Comparison of ENCODE assay signal across 1 cellular context in genomic region chr1:67500413-67500959, GRCh38.
TF ChIP-seq lines count a peak whose summit lies in the region.

No MANE protein-coding gene starts in this region.

TF ChIP-seq in HepG2, 621 proteins besides CTCF, POLR2A, EP300 and RAD21 (continued from another document and continues in another):
- TF ChIP-seq KIAA2018 (CRISPR knock-in tag; IDR thresholded peaks at IDR 0.05; ENCODE audit: borderline replicate concordance) (no peak), CHCHD3 (CRISPR knock-in tag; IDR thresholded peaks at IDR 0.05) (no peak), TGIF2 (CRISPR knock-in tag; IDR thresholded peaks at IDR 0.05) (no peak), XBP1 (CRISPR knock-in tag; IDR thresholded peaks at IDR 0.05) (0 out of 2 replicates have a peak, but pooled peaks have one; percentile 76), ZFP36L1 (CRISPR knock-in tag; IDR thresholded peaks at IDR 0.05) (no peak), CREBL2 (CRISPR knock-in tag; IDR thresholded peaks at IDR 0.05; ENCODE audit: borderline replicate concordance) (no peak), ZMYM3 (CRISPR knock-in tag; IDR thresholded peaks at IDR 0.05) (peak; percentile 55; the same call in 1 of the 2 replicates), ZNF841 (CRISPR knock-in tag; IDR thresholded peaks at IDR 0.05; ENCODE audit: borderline replicate concordance) (no peak), ZNF780A (CRISPR knock-in tag; IDR thresholded peaks at IDR 0.05) (no peak), TCF7 (IDR thresholded peaks at IDR 0.05; ENCODE audit: low read depth) (no peak), PAXIP1 (CRISPR knock-in tag; conservative IDR thresholded peaks at IDR 0.05) (no peak), HCFC1 (IDR thresholded peaks at IDR 0.05; ENCODE audit: low read depth, low read length) (no peak), SIN3A (IDR thresholded peaks at IDR 0.05; ENCODE audit: borderline replicate concordance, low read depth, low read length) (no peak), ZSCAN30 (CRISPR knock-in tag; IDR thresholded peaks at IDR 0.05) (no peak), ZNF557 (CRISPR knock-in tag; IDR thresholded peaks at IDR 0.05) (no peak), BRF2 (CRISPR knock-in tag; IDR thresholded peaks at IDR 0.05) (no peak), ZNF446 (CRISPR knock-in tag; IDR thresholded peaks at IDR 0.05) (no peak)
- TF ChIP-seq, protein P1, sequence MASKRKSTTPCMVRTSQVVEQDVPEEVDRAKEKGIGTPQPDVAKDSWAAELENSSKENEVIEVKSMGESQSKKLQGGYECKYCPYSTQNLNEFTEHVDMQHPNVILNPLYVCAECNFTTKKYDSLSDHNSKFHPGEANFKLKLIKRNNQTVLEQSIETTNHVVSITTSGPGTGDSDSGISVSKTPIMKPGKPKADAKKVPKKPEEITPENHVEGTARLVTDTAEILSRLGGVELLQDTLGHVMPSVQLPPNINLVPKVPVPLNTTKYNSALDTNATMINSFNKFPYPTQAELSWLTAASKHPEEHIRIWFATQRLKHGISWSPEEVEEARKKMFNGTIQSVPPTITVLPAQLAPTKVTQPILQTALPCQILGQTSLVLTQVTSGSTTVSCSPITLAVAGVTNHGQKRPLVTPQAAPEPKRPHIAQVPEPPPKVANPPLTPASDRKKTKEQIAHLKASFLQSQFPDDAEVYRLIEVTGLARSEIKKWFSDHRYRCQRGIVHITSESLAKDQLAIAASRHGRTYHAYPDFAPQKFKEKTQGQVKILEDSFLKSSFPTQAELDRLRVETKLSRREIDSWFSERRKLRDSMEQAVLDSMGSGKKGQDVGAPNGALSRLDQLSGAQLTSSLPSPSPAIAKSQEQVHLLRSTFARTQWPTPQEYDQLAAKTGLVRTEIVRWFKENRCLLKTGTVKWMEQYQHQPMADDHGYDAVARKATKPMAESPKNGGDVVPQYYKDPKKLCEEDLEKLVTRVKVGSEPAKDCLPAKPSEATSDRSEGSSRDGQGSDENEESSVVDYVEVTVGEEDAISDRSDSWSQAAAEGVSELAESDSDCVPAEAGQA (IDR thresholded peaks at IDR 0.05; ENCODE audit: low read depth): no peak
- TF ChIP-seq, protein P1 (CRISPR knock-in tag; IDR thresholded peaks at IDR 0.05; ENCODE audit: borderline replicate concordance): no peak
- TF ChIP-seq, protein P2, sequence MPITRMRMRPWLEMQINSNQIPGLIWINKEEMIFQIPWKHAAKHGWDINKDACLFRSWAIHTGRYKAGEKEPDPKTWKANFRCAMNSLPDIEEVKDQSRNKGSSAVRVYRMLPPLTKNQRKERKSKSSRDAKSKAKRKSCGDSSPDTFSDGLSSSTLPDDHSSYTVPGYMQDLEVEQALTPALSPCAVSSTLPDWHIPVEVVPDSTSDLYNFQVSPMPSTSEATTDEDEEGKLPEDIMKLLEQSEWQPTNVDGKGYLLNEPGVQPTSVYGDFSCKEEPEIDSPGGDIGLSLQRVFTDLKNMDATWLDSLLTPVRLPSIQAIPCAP (CRISPR knock-in tag; IDR thresholded peaks at IDR 0.05; ENCODE audit: low read depth): no peak
- TF ChIP-seq, protein P3, sequence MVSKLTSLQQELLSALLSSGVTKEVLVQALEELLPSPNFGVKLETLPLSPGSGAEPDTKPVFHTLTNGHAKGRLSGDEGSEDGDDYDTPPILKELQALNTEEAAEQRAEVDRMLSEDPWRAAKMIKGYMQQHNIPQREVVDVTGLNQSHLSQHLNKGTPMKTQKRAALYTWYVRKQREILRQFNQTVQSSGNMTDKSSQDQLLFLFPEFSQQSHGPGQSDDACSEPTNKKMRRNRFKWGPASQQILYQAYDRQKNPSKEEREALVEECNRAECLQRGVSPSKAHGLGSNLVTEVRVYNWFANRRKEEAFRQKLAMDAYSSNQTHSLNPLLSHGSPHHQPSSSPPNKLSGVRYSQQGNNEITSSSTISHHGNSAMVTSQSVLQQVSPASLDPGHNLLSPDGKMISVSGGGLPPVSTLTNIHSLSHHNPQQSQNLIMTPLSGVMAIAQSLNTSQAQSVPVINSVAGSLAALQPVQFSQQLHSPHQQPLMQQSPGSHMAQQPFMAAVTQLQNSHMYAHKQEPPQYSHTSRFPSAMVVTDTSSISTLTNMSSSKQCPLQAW (CRISPR knock-in tag; IDR thresholded peaks at IDR 0.05): peak; percentile 66
- TF ChIP-seq, protein P4, sequence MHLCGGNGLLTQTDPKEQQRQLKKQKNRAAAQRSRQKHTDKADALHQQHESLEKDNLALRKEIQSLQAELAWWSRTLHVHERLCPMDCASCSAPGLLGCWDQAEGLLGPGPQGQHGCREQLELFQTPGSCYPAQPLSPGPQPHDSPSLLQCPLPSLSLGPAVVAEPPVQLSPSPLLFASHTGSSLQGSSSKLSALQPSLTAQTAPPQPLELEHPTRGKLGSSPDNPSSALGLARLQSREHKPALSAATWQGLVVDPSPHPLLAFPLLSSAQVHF (CRISPR knock-in tag; IDR thresholded peaks at IDR 0.05): no peak
- TF ChIP-seq, protein P5, sequence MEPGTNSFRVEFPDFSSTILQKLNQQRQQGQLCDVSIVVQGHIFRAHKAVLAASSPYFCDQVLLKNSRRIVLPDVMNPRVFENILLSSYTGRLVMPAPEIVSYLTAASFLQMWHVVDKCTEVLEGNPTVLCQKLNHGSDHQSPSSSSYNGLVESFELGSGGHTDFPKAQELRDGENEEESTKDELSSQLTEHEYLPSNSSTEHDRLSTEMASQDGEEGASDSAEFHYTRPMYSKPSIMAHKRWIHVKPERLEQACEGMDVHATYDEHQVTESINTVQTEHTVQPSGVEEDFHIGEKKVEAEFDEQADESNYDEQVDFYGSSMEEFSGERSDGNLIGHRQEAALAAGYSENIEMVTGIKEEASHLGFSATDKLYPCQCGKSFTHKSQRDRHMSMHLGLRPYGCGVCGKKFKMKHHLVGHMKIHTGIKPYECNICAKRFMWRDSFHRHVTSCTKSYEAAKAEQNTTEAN (CRISPR knock-in tag; conservative IDR thresholded peaks at IDR 0.05): no peak
